ENCODE assay signal across 24 cellular contexts in genomic region chr5:135871268-135871895, GRCh38. TPM values are rescaled to one million over a fixed set of nuclear protein-coding genes. Genes with fewer than 3 reads are reported as not detected.
"Had no signal": no experiment of that assay in that cellular context is flagged by ENCODE, and none has a peak within 500 bp of the region (broad histone marks: within the 10 kb centered on the region; RNA-seq: fewer than 3 reads in every experiment).

No MANE protein-coding gene starts in this region.

- H3K27ac ChIP-seq: heart right ventricle, left lung, neutrophil, tibial artery, upper lobe of left lung, vagina had no signal

- ATAC-seq: left lung, right cardiac atrium had no signal

- H3K4me3 ChIP-seq: heart right ventricle, left lung, lung, tibial artery, upper lobe of left lung, vagina had no signal

- H3K27me3 ChIP-seq: heart right ventricle, left lung, tibial artery, upper lobe of left lung, vagina had no signal

- H3K4me1 ChIP-seq: heart right ventricle, left lung, tibial artery, upper lobe of left lung, vagina had no signal

- H3K27ac Mint-ChIP-seq: endodermal cell; nephron progenitor cell; stimulated activated naive CD8-positive, alpha-beta T cell treated with anti-CD3 and anti-CD28 coated beads, Interleukin-15, Interleukin-2, amounts not matched to agents 100 ng/mL and 50 ng/mL, for 24 hours had no signal

- H3K9me3 ChIP-seq: heart right ventricle, left lung, neutrophil, tibial artery, upper lobe of left lung, vagina had no signal

- DNase-seq: cerebellar nuclear complex; dermis blood vessel endothelial cell; endodermal cell; heart right ventricle; hypothalamus; left lung; mesenchymal stem cell; midbrain; nephron progenitor cell; right cardiac atrium; small intestine; stimulated activated CD4-positive, alpha-beta T cell treated with anti-CD3 and anti-CD28 coated beads, Interleukin-2, amount 100 ng/mL, for 48 hours; tibial artery had no signal

- H3K4me3 Mint-ChIP-seq: endodermal cell; nephron progenitor cell; stimulated activated naive CD8-positive, alpha-beta T cell treated with anti-CD3 and anti-CD28 coated beads, Interleukin-15, Interleukin-2, amounts not matched to agents 100 ng/mL and 50 ng/mL, for 24 hours had no signal

- H3K36me3 ChIP-seq: heart right ventricle, left lung, neutrophil, tibial artery, upper lobe of left lung, vagina had no signal

- H3K9me3 Mint-ChIP-seq: endodermal cell; nephron progenitor cell; stimulated activated naive CD8-positive, alpha-beta T cell treated with anti-CD3 and anti-CD28 coated beads, Interleukin-15, Interleukin-2, amounts not matched to agents 100 ng/mL and 50 ng/mL, for 24 hours had no signal

RNA-seq across cellular contexts. Expression of gene IL9, which starts 24.3 kb away (rescaled TPM):
- total RNA-seq: dermis blood vessel endothelial cell, endodermal cell, endothelial cell of umbilical vein, fibroblast of lung, frontal cortex, heart right ventricle, left lung, lung, osteocyte, right cardiac atrium, temporal lobe, upper lobe of left lung, vagina had no signal
- polyA plus RNA-seq: endothelial cell of umbilical vein, esophagus, fibroblast of lung, heart right ventricle, lung, right cardiac atrium, small intestine had no signal

RNA-seq across cellular contexts. Expression of gene SLC25A48, which starts 36.9 kb away (rescaled TPM):
- total RNA-seq: dermis blood vessel endothelial cell, endothelial cell of umbilical vein, fibroblast of lung, lung, osteocyte, right cardiac atrium, upper lobe of left lung had no signal
- polyA plus RNA-seq: endothelial cell of umbilical vein, fibroblast of lung, lung had no signal
